Comparison of ENCODE assay signal across 1 cellular context in genomic region chr12:96720363-96720705, GRCh38.
TF ChIP-seq lines count a peak whose summit lies in the region.

No MANE protein-coding gene starts in this region.

TF ChIP-seq in K562, 482 proteins besides CTCF, POLR2A, EP300 and RAD21 (continued from another document):
- TF ChIP-seq CCAR2 (IDR thresholded peaks at IDR 0.05; ENCODE audit: low read depth, low read length) (no peak), CSDE1 (IDR thresholded peaks at IDR 0.05) (no peak), PHTF2 (CRISPR knock-in tag; IDR thresholded peaks at IDR 0.05) (no peak), E2F1 (CRISPR knock-in tag; IDR thresholded peaks at IDR 0.05) (no peak), HNRNPH1 (optimal IDR thresholded peaks at IDR 0.05; ENCODE audit: low read depth, low read length) (no peak), ELF1 (tag; IDR thresholded peaks at IDR 0.05) (no peak), HIVEP1 (CRISPR knock-in tag; IDR thresholded peaks at IDR 0.05) (no peak)
